14 cellular contexts compared by ENCODE assay signal in the genomic region with DNA sequence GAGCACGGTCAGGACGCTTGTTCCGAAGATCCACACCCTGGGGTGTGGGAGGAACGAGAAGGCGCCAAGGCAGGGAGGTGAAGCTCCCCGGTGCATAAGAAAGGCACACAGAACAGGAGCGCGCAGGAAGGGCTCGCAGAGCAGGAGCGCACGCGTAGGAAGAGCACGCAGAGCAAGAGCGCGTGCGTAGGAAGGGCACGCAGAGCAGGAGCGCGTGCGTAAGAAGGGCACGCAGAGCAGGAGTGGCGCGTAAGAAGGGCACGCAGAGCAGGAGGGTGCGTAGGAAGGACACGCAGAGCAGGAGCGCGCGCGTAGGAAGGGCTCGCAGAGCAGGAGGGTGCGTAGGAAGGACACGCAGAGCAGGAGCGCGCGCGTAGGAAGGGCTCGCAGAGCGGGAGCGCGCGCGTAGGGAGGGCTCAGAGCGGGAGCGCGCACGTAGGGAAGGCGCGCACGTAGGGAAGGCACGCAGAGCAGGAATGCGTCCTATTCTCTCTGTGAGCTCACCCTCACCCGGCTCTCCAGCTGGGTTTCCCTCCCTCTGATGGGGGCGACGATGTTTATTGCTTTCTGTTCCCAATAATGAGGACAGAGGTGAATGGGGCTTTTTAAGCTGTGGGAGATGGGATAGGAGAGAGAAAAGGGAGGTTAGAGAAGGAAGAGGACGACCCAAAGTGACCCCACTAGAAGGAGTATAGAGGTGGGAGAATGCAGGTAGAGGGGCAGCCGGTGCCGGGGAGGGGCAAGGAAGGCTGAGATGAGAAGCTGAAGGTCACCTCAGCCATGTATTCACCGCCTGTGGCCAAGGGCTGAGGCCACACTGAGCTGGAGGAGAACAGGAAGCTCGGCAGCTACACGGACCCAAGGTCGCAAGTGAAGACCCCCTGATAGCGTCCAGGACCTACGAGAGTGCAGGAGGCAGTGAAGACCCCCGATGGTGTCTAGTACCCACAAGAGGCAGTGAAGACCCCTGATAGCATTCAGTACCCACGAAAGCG.
"Had no signal": no experiment of that assay in that cellular context is flagged by ENCODE, and none has a peak within 500 bp of the region (broad histone marks: within the 10 kb centered on the region; RNA-seq: fewer than 3 reads in every experiment).

No MANE protein-coding gene starts in this region.

- H3K27me3 ChIP-seq: neutrophil, right atrium auricular region, upper lobe of left lung had no signal

- H3K27ac ChIP-seq: epithelial cell of prostate, neutrophil, right atrium auricular region, upper lobe of left lung had no signal

- H3K9me3 ChIP-seq: neutrophil, right atrium auricular region, upper lobe of left lung had no signal

- H3K4me1 ChIP-seq: right atrium auricular region, upper lobe of left lung had no signal

- H3K4me3 ChIP-seq: right atrium auricular region, upper lobe of left lung had no signal

- ATAC-seq: stimulated activated memory B cell treated with anti-CD40 and anti-IgM and Interleukin-4, amounts not matched to agents 10 μg/mL and 1 μg/mL and 100 μg/mL, for 72 hours had no signal

- H3K36me3 ChIP-seq: neutrophil, right atrium auricular region, upper lobe of left lung had no signal

- DNase-seq: activated CD4-positive, alpha-beta memory T cell treated with anti-CD3 and anti-CD28 coated beads for 36 hours; activated gamma-delta T cell treated with Interleukin-2 at 50 U/mL for 16 hours; activated T-cell treated with anti-CD3 and anti-CD28 coated beads, Interleukin-2, amount 50 U/mL, for 48 hours; cortex of kidney; effector CD8-positive, alpha-beta T cell; hippocampal formation; midbrain; stimulated activated CD4-positive, alpha-beta T cell treated with anti-CD3 and anti-CD28 coated beads, Interleukin-1b, Interleukin-23, amount 100 ng/mL, for 48 hours; T-helper 9 cell had no signal
